26 cellular contexts compared by ENCODE assay signal in the genomic region with DNA sequence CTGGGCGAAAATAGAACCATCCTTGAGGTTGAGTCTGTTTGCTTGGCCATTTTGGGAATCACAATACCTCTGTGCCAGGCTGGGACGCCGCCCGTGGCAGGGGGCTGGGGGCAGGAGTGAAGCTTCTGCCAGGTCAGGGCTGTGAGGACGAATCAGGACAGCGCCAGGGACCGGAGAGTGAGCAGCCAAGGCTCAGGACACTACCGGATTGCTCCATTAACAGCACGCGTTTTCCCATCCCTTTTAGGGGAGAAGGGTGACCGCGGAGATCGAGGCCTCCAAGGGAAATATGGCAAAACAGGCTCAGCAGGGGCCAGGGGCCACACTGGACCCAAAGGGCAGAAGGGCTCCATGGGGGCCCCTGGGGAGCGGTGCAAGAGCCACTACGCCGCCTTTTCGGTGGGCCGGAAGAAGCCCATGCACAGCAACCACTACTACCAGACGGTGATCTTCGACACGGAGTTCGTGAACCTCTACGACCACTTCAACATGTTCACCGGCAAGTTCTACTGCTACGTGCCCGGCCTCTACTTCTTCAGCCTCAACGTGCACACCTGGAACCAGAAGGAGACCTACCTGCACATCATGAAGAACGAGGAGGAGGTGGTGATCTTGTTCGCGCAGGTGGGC. TPM values are rescaled to one million over a fixed set of nuclear protein-coding genes. Genes with fewer than 3 reads are reported as not detected.
DNase-seq lines count a peak whose midpoint lies in the region; ATAC-seq lines count a peak whose summit lies in the region.
"Had no signal": no experiment of that assay in that cellular context is flagged by ENCODE, and none has a peak within 500 bp of the region (broad histone marks: within the 10 kb centered on the region; RNA-seq: fewer than 3 reads in every experiment).

No MANE protein-coding gene starts in this region.

- no peaks in the 10 kb centered on the region for H3K27me3 ChIP-seq in aorta (ENCODE audit: control insufficient read depth in 1 of 2, insufficient read depth in 2 of 2, low read length in 1 of 2)
- H3K27me3 ChIP-seq: cardiac muscle cell had no signal

- H3K4me3 ChIP-seq in aorta (ENCODE audit: low read length in 2 of 2) = no peak overlapping the region
- H3K4me3 ChIP-seq: cardiac muscle cell had no signal

- DNase-seq in activated effector memory CD4-positive, alpha-beta T cell treated with anti-CD3 and anti-CD28 coated beads, Interleukin-2, amount 50 U/mL, for 16 hours = peak; percentile 38
- no peak for DNase-seq in activated effector memory CD4-positive, alpha-beta T cell treated with Interleukin-2 at 50 U/mL for 16 hours
- DNase-seq in left cardiac atrium (no peak), sciatic nerve (ENCODE audit: low spot score) (no peak), aorta (peak; percentile 52 to 78), GM03348 (ENCODE audit: low spot score) (no peak), NCI-H2171 treated with DMSO at 0.1 percent for 48 hours (lab: John Stamatoyannopoulos, UW) (no peak)
- DNase-seq: activated CD4-positive, CD25-positive, alpha-beta regulatory T cell treated with anti-CD3 and anti-CD28 coated beads, Interleukin-2, amount 50 U/mL, for 72 hours; activated CD8-positive, alpha-beta T cell treated with anti-CD3 and anti-CD28 coated beads, Interleukin-2, amount 10 ng/mL, durations not matched to agents 7 days and 5 days; activated naive CD4-positive, alpha-beta T cell treated with Interleukin-2 at 50 U/mL for 16 hours; amygdala; dermis blood vessel endothelial cell; DMS79; GOT3; islet precursor cell; mammary epithelial cell; NCI-H1092; NCI-H2029 treated with DMSO at 0.1 percent for 48 hours; NCI-H446; nucleus accumbens; SIG-M5; stimulated activated CD4-positive, alpha-beta T cell treated with anti-CD3 and anti-CD28 coated beads, Interleukin-12 subunit alpha, Interleukin-12 subunit beta, amount 100 ng/mL, for 4 hours had no signal

- ATAC-seq in left cardiac atrium (peak; percentile 2 to 32), sciatic nerve (peak; percentile 68), aorta (ENCODE audit: low FRiP score) (peak; percentile 51), HG03469 (IDR thresholded peaks at IDR 0.05; ENCODE audit: unreplicated experiment) (no peak)
- ATAC-seq: activated CD8-positive, alpha-beta T cell treated with anti-CD3 and anti-CD28 coated beads, Interleukin-2, amount 10 ng/mL, durations not matched to agents 7 days and 5 days had no signal

- no peak overlapping the region for H3K27ac ChIP-seq in aorta (ENCODE audit: low read depth in 1 of 2, low read length in 2 of 2)
- H3K27ac ChIP-seq: 22Rv1, cardiac muscle cell, HL-60 had no signal

- WGBS in aorta, 2 donors = 75 to 80% methylated on average over 30 of the region's 30 CpGs

- no peaks in the 10 kb centered on the region for H3K9me3 ChIP-seq in aorta (ENCODE audit: control insufficient read depth, low read length)

- H3K4me1 ChIP-seq in aorta (ENCODE audit: control insufficient read depth in 1 of 2, insufficient read depth in 2 of 2, low read length in 2 of 2) = peaks cover 0 to 1% of the 10 kb centered on the region in 2 donors

- intact Hi-C loops in left cardiac atrium (cut with DNase I) (loop anchor here in 1 of 2 donors (5.0 kb wide), 1 partner anchor 35 kb away; no protein-coding TSS in a partner anchor), sciatic nerve (cut with DNase I) (no loop called here), aorta (cut with DNase I) (loop anchor here in 1 of 2 donors (2.0 kb wide), 1 partner anchor 35 kb away; no protein-coding TSS in a partner anchor)

- H3K36me3 ChIP-seq in aorta (ENCODE audit: control insufficient read depth in 1 of 2, insufficient read depth in 2 of 2, low read length in 1 of 2) = peaks cover 0 to 5% of the 10 kb centered on the region in 2 donors
- H3K36me3 ChIP-seq: cardiac muscle cell had no signal

RNA-seq across cellular contexts. Expression of a gene that starts 23.4 kb away (rescaled TPM):
- total RNA-seq in left cardiac atrium (100 to 1,000 TPM; 377 to 765 TPM), sciatic nerve (22.6 TPM), aorta (100 to 1,000 TPM; 157 to 439 TPM)
- 100 to 1,000 TPM in 1 of 2 donors, 10 to 100 TPM in 1; 98.8 to 361 TPM for polyA plus RNA-seq in aorta
- total RNA-seq: activated CD8-positive, alpha-beta T cell treated with anti-CD3 and anti-CD28 coated beads, Interleukin-2, amount 10 ng/mL, durations not matched to agents 7 days and 5 days had no signal

RNA-seq across cellular contexts. Expression of a gene that starts 27.2 kb away (rescaled TPM):
- total RNA-seq in left cardiac atrium = 10 to 100 TPM; 34.5 to 47.5 TPM
- total RNA-seq in sciatic nerve = 57.3 TPM
- total RNA-seq in aorta = 10 to 100 TPM; 42.9 to 60.3 TPM
- polyA plus RNA-seq in aorta = 10 to 100 TPM in 1 of 2 donors, 1 to 10 TPM in 1; 7.0 to 60.5 TPM

RNA-seq across cellular contexts. Expression of a gene that starts 37.8 kb away (rescaled TPM):
- total RNA-seq in left cardiac atrium = 10 to 100 TPM; 30.5 to 33.3 TPM
- 28.9 TPM for total RNA-seq in sciatic nerve
- 10 to 100 TPM; 37.5 to 45.5 TPM for total RNA-seq in aorta
- polyA plus RNA-seq in aorta = 10 to 100 TPM; 11.0 to 14.5 TPM

Comparison
In these comparisons a context has a peak if more than half of its experiments do, and no peak if none do; other contexts are left out.
1. DNase-seq: peak in activated effector memory CD4-positive, alpha-beta T cell treated with anti-CD3 and anti-CD28 coated beads, Interleukin-2, amount 50 U/mL, for 16 hours (single experiment) and aorta (2 of 2); none in activated effector memory CD4-positive, alpha-beta T cell treated with Interleukin-2 at 50 U/mL for 16 hours (single experiment), left cardiac atrium (single experiment), sciatic nerve (single experiment), GM03348 (single experiment) and NCI-H2171 treated with DMSO at 0.1 percent for 48 hours (single experiment).